14 cellular contexts compared by ENCODE assay signal in genomic region chr18:8326763-8327394, GRCh38.
DNase-seq lines count a peak whose midpoint lies in the region; ATAC-seq and TF ChIP-seq lines count a peak whose summit lies in the region.
"Had no signal": no experiment of that assay in that cellular context is flagged by ENCODE, and none has a peak within 500 bp of the region (broad histone marks: within the 10 kb centered on the region; RNA-seq: fewer than 3 reads in every experiment).

No MANE protein-coding gene starts in this region.

- H3K9me3 ChIP-seq in SK-N-SH: no peaks in the 10 kb centered on the region
- no peaks in the 10 kb centered on the region for H3K9me3 ChIP-seq in upper lobe of right lung
- H3K9me3 ChIP-seq: BLaER1 had no signal

- CTCF ChIA-PET in SK-N-SH (lab: Yijun Ruan, JAX): no interaction called here

- H3K4me1 Mint-ChIP-seq in HFFc6 (ENCODE audit: low read depth) (peaks cover 40% of the 10 kb centered on the region), mesothelial cell of epicardium (peaks cover 35% of the 10 kb centered on the region)
- H3K4me1 Mint-ChIP-seq: CD8-positive, alpha-beta memory T cell had no signal

- intact Hi-C loops in upper lobe of right lung (cut with DNase I): no loop called here

- H3K9me3 Mint-ChIP-seq in HFFc6 (no peaks in the 10 kb centered on the region), mesothelial cell of epicardium (peaks cover 12% of the 10 kb centered on the region)
- peaks cover 4 to 10% of the 10 kb centered on the region in 2 donors for H3K9me3 Mint-ChIP-seq in activated naive CD4-positive, alpha-beta T cell treated with anti-CD3 and anti-CD28 coated beads, Interleukin-2, amount 50 U/mL, for 72 hours

- H3K27me3 Mint-ChIP-seq in HFFc6 (ENCODE audit: insufficient read depth): no peaks in the 10 kb centered on the region
- no peaks in the 10 kb centered on the region for H3K27me3 Mint-ChIP-seq in mesothelial cell of epicardium (ENCODE audit: low read depth)
- H3K27me3 Mint-ChIP-seq: CD8-positive, alpha-beta memory T cell had no signal

- POLR2A ChIA-PET in SK-N-SH (lab: Yijun Ruan, JAX): no interaction called here

- H2AFZ ChIP-seq in SK-N-SH (ENCODE audit: low read depth): no peak overlapping the region
- H2AFZ ChIP-seq: GM23248 had no signal

- H3K9ac ChIP-seq in SK-N-SH: no peak overlapping the region
- H3K9ac ChIP-seq: BLaER1, GM23248 had no signal

- H3K4me3 Mint-ChIP-seq in HFFc6: no peak overlapping the region
- H3K4me3 Mint-ChIP-seq in mesothelial cell of epicardium: no peak overlapping the region
- H3K4me3 Mint-ChIP-seq: CD8-positive, alpha-beta memory T cell had no signal

- no peaks in the 10 kb centered on the region for H3F3A ChIP-seq in SK-N-SH (replicated peaks; ENCODE audit: insufficient read depth)

- no peaks in the 10 kb centered on the region for H4K20me1 ChIP-seq in SK-N-SH (ENCODE audit: insufficient read depth)
- H4K20me1 ChIP-seq: BLaER1 had no signal

- H3K27me3 ChIP-seq in SK-N-SH (ENCODE audit: insufficient read depth): no peaks in the 10 kb centered on the region
- H3K27me3 ChIP-seq in upper lobe of right lung: no peaks in the 10 kb centered on the region
- H3K27me3 ChIP-seq: BLaER1 had no signal

- DNase-seq in HFFc6 (no peak), SK-N-SH (peak; percentile 50), mesothelial cell of epicardium (ENCODE audit: low spot score in 2 of 2, unreplicated experiment in 2 of 2) (no peak), upper lobe of right lung (no peak), NCI-H146 (lab: John Stamatoyannopoulos, UW) (no peak)
- no peak for DNase-seq in activated naive CD4-positive, alpha-beta T cell treated with anti-CD3 and anti-CD28 coated beads, Interleukin-2, amount 50 U/mL, for 72 hours (ENCODE audit: low spot score in 2 of 2)
- DNase-seq: AML-193; Caco-2; CD8-positive, alpha-beta memory T cell; GM23248 had no signal

- 36% methylated on average over 1 of the region's 1 CpG for WGBS in SK-N-SH (ENCODE audit: low lambda C conversion rate)

- no peaks in the 10 kb centered on the region for H3K79me2 ChIP-seq in SK-N-SH (ENCODE audit: insufficient read depth)

- TF ChIP-seq CTCF in HFFc6 (IDR thresholded peaks at IDR 0.05) (no peak), SK-N-SH (IDR thresholded peaks at IDR 0.05) (no peak), mesothelial cell of epicardium (IDR thresholded peaks at IDR 0.05; ENCODE audit: unreplicated experiment) (no peak), upper lobe of right lung (IDR thresholded peaks at IDR 0.05) (no peak)

- peaks cover 18% of the 10 kb centered on the region for H3K36me3 Mint-ChIP-seq in HFFc6 (ENCODE audit: low read depth)
- H3K36me3 Mint-ChIP-seq in mesothelial cell of epicardium: peaks cover 13% of the 10 kb centered on the region
- H3K36me3 Mint-ChIP-seq in activated naive CD4-positive, alpha-beta T cell treated with anti-CD3 and anti-CD28 coated beads, Interleukin-2, amount 50 U/mL, for 72 hours: no peaks in the 10 kb centered on the region
- H3K36me3 Mint-ChIP-seq: CD8-positive, alpha-beta memory T cell had no signal

- no peak overlapping the region for H3K4me3 ChIP-seq in SK-N-SH (ENCODE audit: low read depth in 2 of 2, low read length in 1 of 2)
- H3K4me3 ChIP-seq in upper lobe of right lung: no peak overlapping the region
- H3K4me3 ChIP-seq: BLaER1, GM12878, GM23248 had no signal

- H3K4me2 ChIP-seq in SK-N-SH: no peak overlapping the region
- H3K4me2 ChIP-seq: BLaER1 had no signal

- no peaks in the 10 kb centered on the region for H3K9me2 ChIP-seq in SK-N-SH

- 0 out of 2 replicates have a peak overlapping the region, but pooled peaks have one; percentile 4 for H3K27ac Mint-ChIP-seq in HFFc6
- peak overlapping the region; percentile 88 for H3K27ac Mint-ChIP-seq in mesothelial cell of epicardium
- H3K27ac Mint-ChIP-seq in activated naive CD4-positive, alpha-beta T cell treated with anti-CD3 and anti-CD28 coated beads, Interleukin-2, amount 50 U/mL, for 72 hours: no peak overlapping the region
- H3K27ac Mint-ChIP-seq: CD8-positive, alpha-beta memory T cell had no signal

- peak in 1 of 2 experiments; percentile 84; a peak in 2 of 4 replicates for TF ChIP-seq EP300 in SK-N-SH (IDR thresholded peaks at IDR 0.05; ENCODE audit: borderline replicate concordance in 1 of 2, low read depth in 1 of 2, low read length in 1 of 2)

- no peak for TF ChIP-seq RAD21 in SK-N-SH (IDR thresholded peaks at IDR 0.05; ENCODE audit: low read length)

- H3K36me3 ChIP-seq in SK-N-SH (replicated peaks in 1 of 2; ENCODE audit: control insufficient read depth in 1 of 2, insufficient read depth in 2 of 2, low read length in 1 of 2) (no peaks in the 10 kb centered on the region), upper lobe of right lung (no peaks in the 10 kb centered on the region)
- H3K36me3 ChIP-seq: BLaER1 had no signal

- H3K4me1 ChIP-seq in SK-N-SH (ENCODE audit: control insufficient read depth in 1 of 2, insufficient read depth in 2 of 2, low read depth in 1 of 2, low read length in 1 of 2) (peaks cover 0 to 15% of the 10 kb centered on the region in 2 experiments; a peak in 2 of 4 replicates), upper lobe of right lung (no peaks in the 10 kb centered on the region)
- H3K4me1 ChIP-seq: BLaER1 had no signal

- peak; percentile 17 for ATAC-seq in upper lobe of right lung
- no peak for ATAC-seq in activated naive CD4-positive, alpha-beta T cell treated with anti-CD3 and anti-CD28 coated beads, Interleukin-2, amount 50 U/mL, for 72 hours
- ATAC-seq: GM12878, HCT116 had no signal

- H3K27ac ChIP-seq in SK-N-SH (ENCODE audit: low read depth in 2 of 2, low read length in 1 of 2): 0 out of 4 replicates have a peak overlapping the region, but pooled peaks of 1 of the 2 experiments have one; percentile 0
- no peak overlapping the region for H3K27ac ChIP-seq in upper lobe of right lung
- H3K27ac ChIP-seq: BLaER1, GM23248, HL-60 had no signal

TF ChIP-seq in SK-N-SH, 30 proteins besides CTCF, POLR2A, EP300 and RAD21 (continues in another document):
- TF ChIP-seq PBX3 (IDR thresholded peaks at IDR 0.05) (no peak), MAX (IDR thresholded peaks at IDR 0.05; ENCODE audit: low read depth) (no peak), USF2 (IDR thresholded peaks at IDR 0.05; ENCODE audit: borderline replicate concordance, low read depth, low read length) (no peak), CHD2 (IDR thresholded peaks at IDR 0.05; ENCODE audit: low read length, partially characterized antibody) (peak; percentile 58), REST (IDR thresholded peaks at IDR 0.05; ENCODE audit: low read depth, low read length) (no peak), TAF1 (IDR thresholded peaks at IDR 0.05; ENCODE audit: borderline replicate concordance, low read depth, low read length) (no peak), GABPA (IDR thresholded peaks at IDR 0.05; ENCODE audit: low read depth) (no peak), RFX5 (IDR thresholded peaks at IDR 0.05; ENCODE audit: low read length) (no peak)

Comparison
In these comparisons a context has a peak if more than half of its experiments do, and no peak if none do; other contexts are left out.
1. H3K27ac Mint-ChIP-seq: peak in HFFc6 (single experiment) and mesothelial cell of epicardium (single experiment); none in activated naive CD4-positive, alpha-beta T cell treated with anti-CD3 and anti-CD28 coated beads, Interleukin-2, amount 50 U/mL, for 72 hours (0 of 2).